ENCODE assay signal across 23 cellular contexts in genomic region chr1:199799116-199799515, GRCh38.
"Had no signal": no experiment of that assay in that cellular context is flagged by ENCODE, and none has a peak within 500 bp of the region (broad histone marks: within the 10 kb centered on the region; RNA-seq: fewer than 3 reads in every experiment).

No MANE protein-coding gene starts in this region.

- H3K4me1 ChIP-seq: adrenal gland, Peyer's patch, SJSA1 had no signal

- DNase-seq: activated CD4-positive, alpha-beta memory T cell treated with anti-CD3 and anti-CD28 coated beads, Interleukin-2, amount 10 ng/mL, durations not matched to agents 7 days and 5 days; activated CD4-positive, alpha-beta T cell treated with anti-CD3 and anti-CD28 coated beads, Interleukin-2, amount 50 U/mL, for 1 hour; activated CD4-positive, CD25-positive, alpha-beta regulatory T cell; activated CD8-positive, alpha-beta memory T cell treated with anti-CD3 and anti-CD28 coated beads, Interleukin-2, amount 50 U/mL, for 48 hours; activated naive CD4-positive, alpha-beta T cell treated with anti-CD3 and anti-CD28 coated beads, Interleukin-2, amount 50 U/mL, for 16 hours; activated naive CD8-positive, alpha-beta T cell treated with anti-CD3 and anti-CD28 coated beads, Interleukin-2, amount 10 ng/mL, durations not matched to agents 7 days and 5 days; activated T-cell treated with anti-CD3 and anti-CD28 coated beads, Interleukin-2, amount 50 U/mL, for 1 hour; adrenal gland; anterior cingulate cortex; cerebellar nuclear complex; NCI-H1048; NCI-H146; NCI-H187 treated with DMSO at 0.1 percent for 48 hours; NCI-H2081 treated with DMSO at 0.1 percent for 48 hours; NCI-H446; NCI-H524; NCI-H774; NK-92 treated with Interleukin-12 subunit alpha and Interleukin-12 subunit beta, amount 100 ng/mL, for 24 hours; Peyer's patch; Right ventricle myocardium superior had no signal

- H3K27me3 Mint-ChIP-seq: activated CD4-positive, alpha-beta memory T cell treated with anti-CD3 and anti-CD28 coated beads, Interleukin-2, amount 10 ng/mL, durations not matched to agents 7 days and 5 days had no signal

- H3K36me3 ChIP-seq: adrenal gland, Peyer's patch, SJSA1 had no signal

- H3K4me3 ChIP-seq: adrenal gland, Peyer's patch, SJSA1 had no signal

- H3K27ac ChIP-seq: adrenal gland, Peyer's patch, RWPE1, SJSA1 had no signal

- H3K36me3 Mint-ChIP-seq: activated naive CD8-positive, alpha-beta T cell treated with anti-CD3 and anti-CD28 coated beads, Interleukin-2, amount 10 ng/mL, durations not matched to agents 7 days and 5 days had no signal

- H3K9me3 ChIP-seq: adrenal gland, Peyer's patch, SJSA1 had no signal

- H3K4me1 Mint-ChIP-seq: activated CD4-positive, alpha-beta memory T cell treated with anti-CD3 and anti-CD28 coated beads, Interleukin-2, amount 10 ng/mL, durations not matched to agents 7 days and 5 days; activated naive CD8-positive, alpha-beta T cell treated with anti-CD3 and anti-CD28 coated beads, Interleukin-2, amount 10 ng/mL, durations not matched to agents 7 days and 5 days had no signal

- H3K9me3 Mint-ChIP-seq: activated CD4-positive, alpha-beta memory T cell treated with anti-CD3 and anti-CD28 coated beads, Interleukin-2, amount 10 ng/mL, durations not matched to agents 7 days and 5 days; T-helper 1 cell treated with Interleukin-12 subunit alpha and Interleukin-12 subunit beta and Interleukin-4 antibody, amounts not matched to agents 30 μg/mL and 1 μg/mL, for 36 hours had no signal

- H3K27ac Mint-ChIP-seq: activated CD4-positive, alpha-beta memory T cell treated with anti-CD3 and anti-CD28 coated beads, Interleukin-2, amount 10 ng/mL, durations not matched to agents 7 days and 5 days; activated naive CD8-positive, alpha-beta T cell treated with anti-CD3 and anti-CD28 coated beads, Interleukin-2, amount 10 ng/mL, durations not matched to agents 7 days and 5 days; T-helper 1 cell treated with Interleukin-12 subunit alpha and Interleukin-12 subunit beta and Interleukin-4 antibody, amounts not matched to agents 30 μg/mL and 1 μg/mL, for 36 hours had no signal

- H3K27me3 ChIP-seq: adrenal gland, Peyer's patch, SJSA1 had no signal

- H3K4me3 Mint-ChIP-seq: activated CD4-positive, alpha-beta memory T cell treated with anti-CD3 and anti-CD28 coated beads, Interleukin-2, amount 10 ng/mL, durations not matched to agents 7 days and 5 days; activated naive CD8-positive, alpha-beta T cell treated with anti-CD3 and anti-CD28 coated beads, Interleukin-2, amount 10 ng/mL, durations not matched to agents 7 days and 5 days; T-helper 1 cell treated with Interleukin-12 subunit alpha and Interleukin-12 subunit beta and Interleukin-4 antibody, amounts not matched to agents 30 μg/mL and 1 μg/mL, for 36 hours had no signal
